ENCODE assay signal across 8 cellular contexts in genomic region chr5:147452137-147452838, GRCh38. TPM values are rescaled to one million over a fixed set of nuclear protein-coding genes. Genes with fewer than 3 reads are reported as not detected.
DNase-seq lines count a peak whose midpoint lies in the region; ATAC-seq and TF ChIP-seq lines count a peak whose summit lies in the region.

No MANE protein-coding gene starts in this region.

- peaks cover 7% of the 10 kb centered on the region for H3K36me3 ChIP-seq in WERI-Rb-1
- no peaks in the 10 kb centered on the region for H3K36me3 ChIP-seq in iPS DF 6.9 (ENCODE audit: control insufficient read depth, insufficient read depth, low read length)
- no peaks in the 10 kb centered on the region for H3K36me3 ChIP-seq in spleen

- intact Hi-C loops in spleen (cut with DNase I; ENCODE audit: low total_unique reads): loop anchor here (5.0 kb wide), 1 partner anchor 100 kb away; no protein-coding TSS in a partner anchor

- DNase-seq in NCI-H2171 treated with DMSO at 0.1 percent for 48 hours (lab: John Stamatoyannopoulos, UW) (peak; percentile 48), NCI-H2171 (lab: John Stamatoyannopoulos, UW) (no peak), WERI-Rb-1 (peak; percentile 31), iPS DF 6.9 (ENCODE audit: low read depth, low spot score) (peak; percentile 45), spleen (peak; percentile 68), NCI-H128 (lab: John Stamatoyannopoulos, UW; ENCODE audit: unreplicated experiment) (no peak), MV-4-11 (lab: John Stamatoyannopoulos, UW) (no peak)

- no peak for TF ChIP-seq CTCF in WERI-Rb-1 (IDR thresholded peaks at IDR 0.05; ENCODE audit: low read depth, low read length)
- TF ChIP-seq CTCF in spleen (IDR thresholded peaks at IDR 0.05 in 8 of 11, conservative IDR thresholded peaks at IDR 0.05 in 3 of 11): no peak

- H3K27ac ChIP-seq in WERI-Rb-1 (peak overlapping the region; percentile 96), iPS DF 6.9 (ENCODE audit: low read length) (peak overlapping the region; percentile 45), spleen (peak overlapping the region in 1 of 8 donors; percentile 80)

- no peak for ATAC-seq in GM21825 (IDR thresholded peaks at IDR 0.05; ENCODE audit: unreplicated experiment)

- H3K4me1 ChIP-seq in iPS DF 6.9 (ENCODE audit: control insufficient read depth, insufficient read depth, low read length) (peaks cover 1% of the 10 kb centered on the region; the same call in 1 of the 2 replicates), spleen (peaks cover 0 to 40% (median 21%) of the 10 kb centered on the region in 6 donors)

- H3K9me3 ChIP-seq in WERI-Rb-1 (ENCODE audit: severe bottlenecking) (no peaks in the 10 kb centered on the region), iPS DF 6.9 (ENCODE audit: control insufficient read depth, insufficient read depth, low read length) (no peaks in the 10 kb centered on the region), spleen (no peaks in the 10 kb centered on the region)

- WGBS in iPS DF 6.9 (ENCODE audit: insufficient coverage, insufficient read length): no CpG with 5 or more reads among the region's 27 CpGs
- WGBS in spleen, 5 donors: 20 to 35% (median 27%) methylated on average over 27 of the region's 27 CpGs

- H3K4me3 ChIP-seq in WERI-Rb-1 (ENCODE audit: low read depth, low read length): peak overlapping the region; percentile 71
- H3K4me3 ChIP-seq in iPS DF 6.9 (ENCODE audit: low read length): peak overlapping the region; percentile 99; the same call in 1 of the 2 replicates
- H3K4me3 ChIP-seq in spleen: peak overlapping the region in 4 of 8 donors; percentile 49 to 80 (median 63)

- TF ChIP-seq POLR2A in spleen (IDR thresholded peaks at IDR 0.05): no peak

- H3K27me3 ChIP-seq in WERI-Rb-1 (ENCODE audit: insufficient read depth, low read depth, severe bottlenecking) (no peaks in the 10 kb centered on the region), iPS DF 6.9 (ENCODE audit: control insufficient read depth, insufficient read depth, low read length) (no peaks in the 10 kb centered on the region), spleen (replicated peaks in 1 of 7) (peaks cover 0 to 61% (median 19%) of the 10 kb centered on the region in 7 donors)

RNA-seq across cellular contexts. Expression of gene DPYSL3, which starts 57.6 kb away (rescaled TPM):
- 10 to 100 TPM; 38.4 to 58.2 (median 46.7) TPM for total RNA-seq in spleen
- polyA plus RNA-seq in spleen: 10 to 100 TPM in 2 of 3 donors, 1 to 10 TPM in 1; 10.0 to 20.5 (median 15.9) TPM

Comparison
In these comparisons a context has a peak if more than half of its experiments do, and no peak if none do; other contexts are left out.
1. DNase-seq: peak in NCI-H2171 treated with DMSO at 0.1 percent for 48 hours (single experiment), WERI-Rb-1 (single experiment), iPS DF 6.9 (single experiment) and spleen (single experiment); none in NCI-H2171 (single experiment), NCI-H128 (single experiment) and MV-4-11 (single experiment).